In genomic region chr20:51318058-51318960, GRCh38 we compare ENCODE assay signal across 8 cellular contexts.
DNase-seq lines count a peak whose midpoint lies in the region; ATAC-seq and TF ChIP-seq lines count a peak whose summit lies in the region.

No MANE protein-coding gene starts in this region.

- peak overlapping the region; percentile 20 for H3K27ac Mint-ChIP-seq in activated naive CD8-positive, alpha-beta T cell treated with anti-CD3 and anti-CD28 coated beads, Interleukin-2, amount 50 U/mL, for 24 hours

- peaks cover 2% of the 10 kb centered on the region for H3K27me3 Mint-ChIP-seq in activated naive CD8-positive, alpha-beta T cell treated with anti-CD3 and anti-CD28 coated beads, Interleukin-2, amount 50 U/mL, for 24 hours

- no peaks in the 10 kb centered on the region for H3K36me3 ChIP-seq in HEK293 (ENCODE audit: control insufficient read depth in 2 of 2, insufficient read depth in 1 of 2, low read length in 2 of 2)

- TF ChIP-seq CTCF in HEK293 (tag by site-specific recombination; IDR thresholded peaks at IDR 0.05), result no peak

- H3K4me1 Mint-ChIP-seq in activated naive CD8-positive, alpha-beta T cell treated with anti-CD3 and anti-CD28 coated beads, Interleukin-2, amount 50 U/mL, for 24 hours, result peaks cover 3% of the 10 kb centered on the region

- ATAC-seq in activated naive CD8-positive, alpha-beta T cell treated with anti-CD3 and anti-CD28 coated beads, Interleukin-2, amount 50 U/mL, for 24 hours, result peak; percentile 47
- ATAC-seq in GM21576 (IDR thresholded peaks at IDR 0.05; ENCODE audit: unreplicated experiment), result no peak

- H3K9me3 Mint-ChIP-seq in activated naive CD8-positive, alpha-beta T cell treated with anti-CD3 and anti-CD28 coated beads, Interleukin-2, amount 50 U/mL, for 24 hours, result peaks cover 4% of the 10 kb centered on the region

- POLR2A ChIA-PET in HEK293 (lab: Yijun Ruan, JAX), result no interaction called here

- no peak overlapping the region for H3K27ac ChIP-seq in HEK293 (ENCODE audit: extremely low read depth, low read depth, low read length)

- H3K4me1 ChIP-seq in HEK293 (ENCODE audit: control insufficient read depth, insufficient read depth, low read length), result no peaks in the 10 kb centered on the region

- CTCF ChIA-PET in HEK293 (lab: Yijun Ruan, JAX), result interaction anchor here (0.6 to 4.4 kb wide), 18 partner anchors 9 to 340 kb away, joined by 3 to 42 read pairs (median 4); no protein-coding TSS in a partner anchor

- H3K36me3 Mint-ChIP-seq in activated naive CD8-positive, alpha-beta T cell treated with anti-CD3 and anti-CD28 coated beads, Interleukin-2, amount 50 U/mL, for 24 hours (ENCODE audit: low read depth), result no peaks in the 10 kb centered on the region

- DNase-seq in AG08396 (ENCODE audit: low spot score), result peak; percentile 32
- DNase-seq in T follicular helper cell (ENCODE audit: low read depth), result peak; percentile 17
- peak; percentile 70 for DNase-seq in activated naive CD8-positive, alpha-beta T cell treated with anti-CD3 and anti-CD28 coated beads, Interleukin-2, amount 50 U/mL, for 24 hours
- peak; percentile 75 for DNase-seq in left kidney (ENCODE audit: low read depth, low spot score)
- peak; percentile 86 for DNase-seq in stimulated activated CD8-positive, alpha-beta memory T cell treated with anti-CD3 and anti-CD28 coated beads, Interleukin-4, amount 100 ng/mL, for 48 hours
- no peak for DNase-seq in mesenteric fat pad (ENCODE audit: low spot score)

- H3K9me3 ChIP-seq in HEK293 (ENCODE audit: control insufficient read depth, insufficient read depth, low read depth, low read length), result no peaks in the 10 kb centered on the region

- no peak overlapping the region for H3K4me3 ChIP-seq in HEK293 (ENCODE audit: low read depth, low read length)

- H3K4me3 Mint-ChIP-seq in activated naive CD8-positive, alpha-beta T cell treated with anti-CD3 and anti-CD28 coated beads, Interleukin-2, amount 50 U/mL, for 24 hours, result no peak overlapping the region

TF ChIP-seq in HEK293, 187 proteins besides CTCF, POLR2A, EP300 and RAD21:
- TF ChIP-seq KLF7 (tag by site-specific recombination; IDR thresholded peaks at IDR 0.05; ENCODE audit: borderline replicate concordance) (no peak), ZNF239 (tag by site-specific recombination; IDR thresholded peaks at IDR 0.05) (no peak), ZNF2 (tag by site-specific recombination; IDR thresholded peaks at IDR 0.05) (peak; percentile 81), ZNF623 (tag by site-specific recombination; IDR thresholded peaks at IDR 0.05) (peak; percentile 59), ZIC2 (tag by site-specific recombination; IDR thresholded peaks at IDR 0.05) (peak; percentile 24; the same call in 1 of the 2 replicates)
TF ChIP-seq in HEK293: peak in this region for 3.
